2 cellular contexts compared by ENCODE assay signal in genomic region chr13:113863511-113864302, GRCh38.
A peak's percentile ranks its signal among the peaks of the same experiment; 100 is the strongest.
TF ChIP-seq lines count a peak whose summit lies in the region.

GAS6 (minus strand) TSS chr13:113864076; CDS start chr13:113863920, 156 bp downstream.

TF ChIP-seq in HCT116, 20 proteins besides CTCF, POLR2A, EP300 and RAD21 (continued from another document):
- TF ChIP-seq ZFX (IDR thresholded peaks at IDR 0.05) (peak; percentile 81), POLR2AphosphoS5 (IDR thresholded peaks at IDR 0.05; ENCODE audit: low read depth, low read length) (peak; percentile 18; the same call in 1 of the 2 replicates), EGR1 (IDR thresholded peaks at IDR 0.05; ENCODE audit: low read depth) (no peak), MAX (IDR thresholded peaks at IDR 0.05) (0 out of 2 replicates have a peak, but pooled peaks have one; percentile 22)

TF ChIP-seq in H1, 55 proteins besides CTCF, POLR2A, EP300 and RAD21 (continued from another document):
- TF ChIP-seq ATF2 (IDR thresholded peaks at IDR 0.05; ENCODE audit: low read length) = no peak
- TF ChIP-seq CBX8 (IDR thresholded peaks at IDR 0.05; ENCODE audit: borderline replicate concordance, low read depth, low read length) = no peak
- 0 out of 2 replicates have a peak, but pooled peaks have one; percentile 31 for TF ChIP-seq PHF8 (conservative IDR thresholded peaks at IDR 0.05; ENCODE audit: low read depth, low read length)
- TF ChIP-seq SIX5 (IDR thresholded peaks at IDR 0.05; ENCODE audit: low read depth, low read length) = no peak
- no peak for TF ChIP-seq RNF2 (IDR thresholded peaks at IDR 0.05; ENCODE audit: borderline replicate concordance, low read depth, low read length, missing control alignments, poor library complexity, severe bottlenecking)
- no peak for TF ChIP-seq BACH1 (IDR thresholded peaks at IDR 0.05; ENCODE audit: low read length)
- TF ChIP-seq MAX (IDR thresholded peaks at IDR 0.05) = peak; percentile 36; the same call in 1 of the 2 replicates
- no peak for TF ChIP-seq JUND (IDR thresholded peaks at IDR 0.05; ENCODE audit: low read length)
- no peak for TF ChIP-seq SP2 (IDR thresholded peaks at IDR 0.05; ENCODE audit: low read length)
- TF ChIP-seq KDM4A (IDR thresholded peaks at IDR 0.05; ENCODE audit: low read depth, low read length, severe bottlenecking) = peak; percentile 77
- TF ChIP-seq NRF1 (IDR thresholded peaks at IDR 0.05; ENCODE audit: low read depth, low read length) = no peak
- no peak; the same call in 1 of the 2 replicates for TF ChIP-seq E2F6 (IDR thresholded peaks at IDR 0.05)
- TF ChIP-seq RBBP5 (IDR thresholded peaks at IDR 0.05; ENCODE audit: borderline replicate concordance, low read depth, low read length) = peak; percentile 31; the same call in 1 of the 2 replicates
- TF ChIP-seq KDM1A (IDR thresholded peaks at IDR 0.05; ENCODE audit: borderline replicate concordance, low read length) = no peak
- TF ChIP-seq JUN (IDR thresholded peaks at IDR 0.05; ENCODE audit: low read depth, low read length) = no peak
- 0 out of 2 replicates have a peak, but pooled peaks have one; percentile 2 for TF ChIP-seq TAF1 (IDR thresholded peaks at IDR 0.05; ENCODE audit: low read depth, low read length)
- no peak for TF ChIP-seq YY1 (IDR thresholded peaks at IDR 0.05; ENCODE audit: low read depth, low read length)
- no peak for TF ChIP-seq SIN3A (conservative IDR thresholded peaks at IDR 0.05 in 1 of 2, IDR thresholded peaks at IDR 0.05 in 1 of 2; ENCODE audit: low read depth in 1 of 2, low read length in 2 of 2)
- TF ChIP-seq SUZ12 (IDR thresholded peaks at IDR 0.05; ENCODE audit: low read length) = peak; percentile 34; the same call in 1 of the 2 replicates
- no peak for TF ChIP-seq RXRA (IDR thresholded peaks at IDR 0.05; ENCODE audit: insufficient read depth, low read depth, low read length)
- no peak for TF ChIP-seq SP4 (IDR thresholded peaks at IDR 0.05; ENCODE audit: low read length)
- no peak for TF ChIP-seq TCF12 (IDR thresholded peaks at IDR 0.05; ENCODE audit: low read depth, low read length)
TF ChIP-seq in H1: peak in this region for 6.
